ENCODE assay signal across 8 cellular contexts in genomic region chr20:728022-728944, GRCh38. TPM values are rescaled to one million over a fixed set of nuclear protein-coding genes. Genes with fewer than 3 reads are reported as not detected.
A peak's percentile ranks its signal among the peaks of the same experiment; 100 is the strongest.
DNase-seq lines count a peak whose midpoint lies in the region; ATAC-seq, FAIRE-seq and TF ChIP-seq lines count a peak whose summit lies in the region.

No MANE protein-coding gene starts in this region.

- DNase-seq in AG04450 (ENCODE audit: low read depth, low spot score) (no peak), GM23248 (peak; percentile 62), NCI-H82 treated with DMSO at 0.1 percent for 48 hours (lab: John Stamatoyannopoulos, UW; ENCODE audit: unreplicated experiment) (peak; percentile 48), foreskin keratinocyte (no peak), pancreas (peak; percentile 20 to 86 (median 52))
- DNase-seq in activated T-cell treated with anti-CD3 and anti-CD28 coated beads, Interleukin-2, amount 50 U/mL, for 1 hour = peak; percentile 53

- FAIRE-seq in pancreas (lab: Jason Lieb, UNC) = no peak

- H3K79me2 ChIP-seq in GM23248 (ENCODE audit: insufficient read depth) = no peaks in the 10 kb centered on the region

- peak overlapping the region; percentile 50 for H2AFZ ChIP-seq in GM23248

- H3K36me3 ChIP-seq in GM23248 (ENCODE audit: low read depth) = no peaks in the 10 kb centered on the region
- H3K36me3 ChIP-seq in pancreas = no peaks in the 10 kb centered on the region
- no peaks in the 10 kb centered on the region for H3K36me3 ChIP-seq in urinary bladder (ENCODE audit: insufficient read depth)

- intact Hi-C loops in pancreas (cut with DNase I) = loop anchor here in 1 of 3 donors (10.0 kb wide), 1 partner anchor 163 kb away; no protein-coding TSS in a partner anchor

- H3K4me2 ChIP-seq in GM23248 (ENCODE audit: unreplicated experiment) = peak overlapping the region; percentile 48

- no peaks in the 10 kb centered on the region for H3F3A ChIP-seq in GM23248 (ENCODE audit: insufficient read depth)

- H3K9me2 ChIP-seq in GM23248 (ENCODE audit: insufficient read depth) = no peaks in the 10 kb centered on the region

- H3K9ac ChIP-seq in GM23248 = no peak overlapping the region

- POLR2A ChIA-PET in AG04450 (lab: Yijun Ruan, JAX) = no interaction called here

- in situ Hi-C loops in GM23248 (cut with MboI) = no loop called here

- ATAC-seq in foreskin keratinocyte (peak; percentile 63), pancreas (peak; percentile 71 to 97 (median 94)), GM18909 (IDR thresholded peaks at IDR 0.05; ENCODE audit: poor library complexity, unreplicated experiment) (no peak)

- TF ChIP-seq CTCF in AG04450 (IDR thresholded peaks at IDR 0.05; ENCODE audit: low read depth, low read length) (peak; percentile 62), foreskin keratinocyte (conservative IDR thresholded peaks at IDR 0.05) (peak; percentile 71), pancreas (IDR thresholded peaks at IDR 0.05) (peak; percentile 12 to 48 (median 40))

- H3K27me3 ChIP-seq in AG04450 (ENCODE audit: control insufficient read depth, insufficient read depth, low read length) = peaks cover 35% of the 10 kb centered on the region
- H3K27me3 ChIP-seq in GM23248 (replicated peaks; ENCODE audit: insufficient read depth) = peaks cover 64% of the 10 kb centered on the region
- H3K27me3 ChIP-seq in foreskin keratinocyte = peaks cover 64% of the 10 kb centered on the region
- H3K27me3 ChIP-seq in pancreas = peaks cover 0 to 8% (median 0%) of the 10 kb centered on the region in 4 donors

- H3K9me3 ChIP-seq in AG04450 (ENCODE audit: control insufficient read depth, insufficient read depth, low read length) (no peaks in the 10 kb centered on the region; the same call in 1 of the 2 replicates), GM23248 (ENCODE audit: low read depth) (no peaks in the 10 kb centered on the region), pancreas (no peaks in the 10 kb centered on the region)

- H3K4me1 ChIP-seq in GM23248 (ENCODE audit: insufficient read depth) (no peaks in the 10 kb centered on the region), foreskin keratinocyte (no peaks in the 10 kb centered on the region), pancreas (no peaks in the 10 kb centered on the region), urinary bladder (ENCODE audit: insufficient read depth) (no peaks in the 10 kb centered on the region)

- H3K27ac ChIP-seq in AG04450 (ENCODE audit: low read depth, low read length) = no peak overlapping the region
- H3K27ac ChIP-seq in GM23248 = no peak overlapping the region
- H3K27ac ChIP-seq in foreskin keratinocyte = no peak overlapping the region
- H3K27ac ChIP-seq in pancreas = no peak overlapping the region
- H3K27ac ChIP-seq in urinary bladder (ENCODE audit: low read depth) = no peak overlapping the region

- H3K4me3 ChIP-seq in AG04450 (ENCODE audit: low read depth, low read length) = peak overlapping the region; percentile 40; the same call in 1 of the 2 replicates
- peak overlapping the region; percentile 57 for H3K4me3 ChIP-seq in GM23248
- H3K4me3 ChIP-seq in pancreas = peak overlapping the region in 3 of 4 donors; percentile 10 to 58 (median 39)
- H3K4me3 ChIP-seq in urinary bladder (ENCODE audit: low read depth, low read length) = peak overlapping the region; percentile 34

- 1% methylated on average over 67 to 74 of the region's 90 CpGs for WGBS in GM23248 (ENCODE audit: low coverage in 1 of 2, low lambda C conversion rate in 2 of 2, missing lambda C conversion rate in 2 of 2), 2 experiments
- WGBS in pancreas, 2 donors = 2% methylated on average over 56 to 90 of the region's 90 CpGs
- WGBS in urinary bladder = 2% methylated on average over 90 of the region's 90 CpGs

- CTCF ChIA-PET in AG04450 (lab: Charles Lee) = interaction anchor here (0.6 to 3.0 kb wide), 9 partner anchors 9 to 1651 kb away, joined by 3 to 13 read pairs (median 5); no protein-coding TSS in a partner anchor

- H4K20me1 ChIP-seq in GM23248 (ENCODE audit: insufficient read depth) = no peaks in the 10 kb centered on the region

RNA-seq across cellular contexts. Expression of gene SLC52A3, which starts 40.0 kb away (rescaled TPM):
- polyA plus RNA-seq in AG04450 (2011; rRNA removed) (not detected in 2 replicates), GM23248 (2016; fragmentation: Nextera tagmentation; extraction: Ambion mirVana) (not detected in 2 replicates), foreskin keratinocyte (1.5 and 1.7 TPM in 2 replicates), pancreas (1 to 10 TPM; 1.6 to 2.1 TPM), urinary bladder (2.8 TPM)
- polyA minus RNA-seq in AG04450 (2011; rRNA and poly(A)+ RNA removed) = not detected in 2 replicates
- total RNA-seq in GM23248 (2014; rRNA removed; shearing (Covaris generic)) = not detected in 2 replicates
- total RNA-seq in foreskin keratinocyte (2.1 and 2.3 TPM in 2 replicates), pancreas (1 to 10 TPM in 4 of 6 donors, under 1 TPM in 2; 0.67 to 2.9 (median 1.2) TPM), urinary bladder (1.9 TPM)

RNA-seq across cellular contexts. Expression of gene SCRT2, which starts 52.7 kb away (rescaled TPM):
- polyA plus RNA-seq in AG04450 (2011; rRNA removed) (not detected in 2 replicates), GM23248 (2016; fragmentation: Nextera tagmentation; extraction: Ambion mirVana) (not detected in 2 replicates), foreskin keratinocyte (not detected in 2 replicates), pancreas (under 1 TPM; 0.19 to 0.63 TPM), urinary bladder (not detected)
- not detected in 2 replicates for polyA minus RNA-seq in AG04450 (2011; rRNA and poly(A)+ RNA removed)
- total RNA-seq in GM23248 (2014; rRNA removed; shearing (Covaris generic)) = not detected in 2 replicates
- total RNA-seq in foreskin keratinocyte (not detected in 2 replicates), pancreas (under 1 TPM in 4 of 6 donors, not detected in 2; 0.04 to 0.09 (median 0.06) TPM), urinary bladder (not detected)

Comparison
In these comparisons a context has a peak if more than half of its experiments do, and no peak if none do; other contexts are left out.
1. DNase-seq: peak in GM23248 (single experiment), NCI-H82 treated with DMSO at 0.1 percent for 48 hours (single experiment), activated T-cell treated with anti-CD3 and anti-CD28 coated beads, Interleukin-2, amount 50 U/mL, for 1 hour (single experiment) and pancreas (6 of 6); none in AG04450 (single experiment) and foreskin keratinocyte (0 of 2).
2. Peak in every context shown above with its lines, with median percentiles within 50 percentile points of each other: H3K4me3 ChIP-seq and CTCF ChIP-seq.